Comparison of ENCODE assay signal across 19 cellular contexts in the genomic region with DNA sequence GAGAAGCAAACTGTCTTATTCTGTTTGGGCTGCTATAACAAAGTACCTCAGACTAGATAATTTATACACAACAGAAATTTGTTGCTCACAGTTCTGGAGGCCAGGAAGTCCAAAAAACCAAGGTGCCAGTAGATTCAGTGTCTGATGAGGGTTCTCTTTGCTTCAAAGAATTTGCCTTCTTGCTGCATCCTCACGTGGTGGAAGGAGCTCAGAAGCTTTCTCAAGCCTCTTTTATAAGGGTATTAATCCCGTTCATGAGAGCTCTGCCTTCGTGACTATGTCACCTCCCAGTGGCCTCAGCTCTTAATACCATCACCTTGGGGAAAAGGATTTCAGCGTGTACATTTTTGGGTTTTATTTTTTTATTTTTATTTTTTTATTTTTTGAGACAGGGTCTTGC. TPM values are rescaled to one million over a fixed set of nuclear protein-coding genes. Genes with fewer than 3 reads are reported as not detected.
DNase-seq lines count a peak whose midpoint lies in the region; ATAC-seq and TF ChIP-seq lines count a peak whose summit lies in the region.
"Had no signal": no experiment of that assay in that cellular context is flagged by ENCODE, and none has a peak within 500 bp of the region (broad histone marks: within the 10 kb centered on the region; RNA-seq: fewer than 3 reads in every experiment).

No MANE protein-coding gene starts in this region.

- H3K4me1 ChIP-seq in CD4-positive, CD25-positive, alpha-beta regulatory T cell (ENCODE audit: control insufficient read depth, insufficient read depth, low read length, poor library complexity, severe bottlenecking), result peaks cover 36% of the 10 kb centered on the region
- H3K4me1 ChIP-seq in CD4-positive, alpha-beta memory T cell (ENCODE audit: insufficient read depth, low read length), result peaks cover 77% of the 10 kb centered on the region
- no peaks in the 10 kb centered on the region for H3K4me1 ChIP-seq in endodermal cell (ENCODE audit: control insufficient read depth, insufficient read depth, low read length)
- H3K4me1 ChIP-seq: SJSA1, stomach, transverse colon had no signal

- H3K9ac ChIP-seq in endodermal cell (ENCODE audit: extremely low read depth, low read length, poor library complexity, severe bottlenecking), result no peak overlapping the region

- no peaks in the 10 kb centered on the region for H3K9me3 Mint-ChIP-seq in CD4-positive, CD25-positive, alpha-beta regulatory T cell
- no peaks in the 10 kb centered on the region for H3K9me3 Mint-ChIP-seq in CD4-positive, alpha-beta memory T cell
- H3K9me3 Mint-ChIP-seq in activated CD8-positive, alpha-beta T cell treated with anti-CD3 and anti-CD28 coated beads for 36 hours, result no peaks in the 10 kb centered on the region
- peaks cover 6% of the 10 kb centered on the region for H3K9me3 Mint-ChIP-seq in endodermal cell

- no peaks in the 10 kb centered on the region for H3K9me3 ChIP-seq in CD4-positive, CD25-positive, alpha-beta regulatory T cell (ENCODE audit: control insufficient read depth in 2 of 2, low read length in 2 of 2)
- H3K9me3 ChIP-seq in CD4-positive, alpha-beta memory T cell (ENCODE audit: control insufficient read depth in 1 of 2, low read length in 2 of 2), result no peaks in the 10 kb centered on the region
- H3K9me3 ChIP-seq in endodermal cell (ENCODE audit: control insufficient read depth, low read length), result peaks cover 1% of the 10 kb centered on the region
- H3K9me3 ChIP-seq: heart left ventricle, SJSA1, stomach, transverse colon had no signal

- WGBS in endodermal cell (ENCODE audit: insufficient coverage in 1 of 2, insufficient read length in 1 of 2), 2 experiments, result 88 to 97% methylated on average over 2 to 3 of the region's 4 CpGs

- H3K27me3 ChIP-seq in CD4-positive, CD25-positive, alpha-beta regulatory T cell (ENCODE audit: control insufficient read depth, insufficient read depth, low read length), result no peaks in the 10 kb centered on the region
- no peaks in the 10 kb centered on the region for H3K27me3 ChIP-seq in CD4-positive, alpha-beta memory T cell (ENCODE audit: insufficient read depth, low read length)
- H3K27me3 ChIP-seq in endodermal cell (ENCODE audit: control insufficient read depth, insufficient read depth, low read length, poor library complexity, severe bottlenecking), result no peaks in the 10 kb centered on the region
- H3K27me3 ChIP-seq: heart left ventricle, SJSA1, stomach, transverse colon had no signal

- CTCF ChIA-PET in CD4-positive, alpha-beta memory T cell (lab: Charles Lee; ENCODE audit: partially characterized antibody), result interaction anchor here (0.7 to 3.5 kb wide), 8 partner anchors 8 to 72 kb away, joined by 3 to 14 read pairs (median 6); a partner anchor contains a TSS
- CTCF ChIA-PET in activated CD8-positive, alpha-beta T cell treated with anti-CD3 and anti-CD28 coated beads for 36 hours (lab: Charles Lee), result interaction anchor here (1.0 to 1.4 kb wide), 2 partner anchors 19 to 58 kb away, joined by 4 to 5 read pairs; no protein-coding TSS in a partner anchor

- ATAC-seq in CD4-positive, CD25-positive, alpha-beta regulatory T cell (ENCODE audit: low read depth in 2 of 2), result peak; percentile 53 to 60
- ATAC-seq in activated CD8-positive, alpha-beta T cell treated with anti-CD3 and anti-CD28 coated beads for 36 hours, result peak; percentile 64
- ATAC-seq in HG03442 (IDR thresholded peaks at IDR 0.05; ENCODE audit: unreplicated experiment), result no peak
- ATAC-seq: heart left ventricle had no signal

- peak in 2 of 3 donors; percentile 26 to 43 for DNase-seq in CD4-positive, CD25-positive, alpha-beta regulatory T cell
- peak; percentile 56 to 67 (median 62) for DNase-seq in CD4-positive, alpha-beta memory T cell
- peak; percentile 7 for DNase-seq in activated CD8-positive, alpha-beta T cell treated with anti-CD3 and anti-CD28 coated beads for 36 hours
- DNase-seq in endodermal cell (no peak), NOMO-1 (lab: John Stamatoyannopoulos, UW; ENCODE audit: unreplicated experiment in 2 of 2) (no peak), hippocampal formation (lab: John Stamatoyannopoulos, UW) (no peak)
- DNase-seq: HCEC 1CT; heart left ventricle; NCI-H1930; NCI-H226; NCI-H774; stimulated activated CD4-positive, alpha-beta T cell treated with anti-CD3 and anti-CD28 coated beads, Interleukin-2, amount 100 ng/mL, for 24 hours; stomach; T-helper 9 cell; transverse colon had no signal

- peak overlapping the region; percentile 53 to 87 (median 82) for H3K27ac Mint-ChIP-seq in CD4-positive, CD25-positive, alpha-beta regulatory T cell
- H3K27ac Mint-ChIP-seq in CD4-positive, alpha-beta memory T cell, result peak overlapping the region; percentile 85 to 96 (median 92)
- peak overlapping the region; percentile 79 for H3K27ac Mint-ChIP-seq in activated CD8-positive, alpha-beta T cell treated with anti-CD3 and anti-CD28 coated beads for 36 hours
- H3K27ac Mint-ChIP-seq in endodermal cell, result no peak overlapping the region

- no peaks in the 10 kb centered on the region for H3K36me3 ChIP-seq in CD4-positive, CD25-positive, alpha-beta regulatory T cell (ENCODE audit: control insufficient read depth, insufficient read depth, low read length)
- no peaks in the 10 kb centered on the region for H3K36me3 ChIP-seq in CD4-positive, alpha-beta memory T cell (ENCODE audit: insufficient read depth, low read length)
- no peaks in the 10 kb centered on the region for H3K36me3 ChIP-seq in endodermal cell (ENCODE audit: control insufficient read depth, insufficient read depth, low read length)
- H3K36me3 ChIP-seq: heart left ventricle, SJSA1, transverse colon had no signal

- peak overlapping the region in 3 of 4 donors; percentile 4 to 27 (median 15) for H3K4me3 Mint-ChIP-seq in CD4-positive, CD25-positive, alpha-beta regulatory T cell
- H3K4me3 Mint-ChIP-seq in CD4-positive, alpha-beta memory T cell, result peak overlapping the region in 7 of 8 donors; percentile 49 to 81 (median 57)
- H3K4me3 Mint-ChIP-seq in activated CD8-positive, alpha-beta T cell treated with anti-CD3 and anti-CD28 coated beads for 36 hours, result no peak overlapping the region
- H3K4me3 Mint-ChIP-seq in endodermal cell, result no peak overlapping the region

- TF ChIP-seq CTCF in activated CD8-positive, alpha-beta T cell treated with anti-CD3 and anti-CD28 coated beads for 36 hours (IDR thresholded peaks at IDR 0.05), result no peak
- peak; percentile 21 for TF ChIP-seq CTCF in endodermal cell (conservative IDR thresholded peaks at IDR 0.05)

- no peak overlapping the region for H3K4me3 ChIP-seq in CD4-positive, CD25-positive, alpha-beta regulatory T cell (ENCODE audit: low read depth, low read length)
- no peak overlapping the region for H3K4me3 ChIP-seq in CD4-positive, alpha-beta memory T cell (ENCODE audit: low read length in 2 of 2)
- H3K4me3 ChIP-seq in endodermal cell (ENCODE audit: low read length), result no peak overlapping the region
- H3K4me3 ChIP-seq: coronary artery, heart left ventricle, SJSA1, skin epidermis, stomach, transverse colon had no signal

- POLR2A ChIA-PET in CD4-positive, alpha-beta memory T cell (lab: Charles Lee; ENCODE audit: partially characterized antibody), result interaction anchor here (1.0 to 4.2 kb wide), 6 partner anchors 9 to 96 kb away, joined by 3 to 58 read pairs (median 7); a partner anchor contains a TSS
- POLR2A ChIA-PET in activated CD8-positive, alpha-beta T cell treated with anti-CD3 and anti-CD28 coated beads for 36 hours (lab: Charles Lee), result no interaction called here

- H3K27me3 Mint-ChIP-seq in CD4-positive, CD25-positive, alpha-beta regulatory T cell, result peaks cover 9% of the 10 kb centered on the region
- no peaks in the 10 kb centered on the region for H3K27me3 Mint-ChIP-seq in CD4-positive, alpha-beta memory T cell
- H3K27me3 Mint-ChIP-seq in activated CD8-positive, alpha-beta T cell treated with anti-CD3 and anti-CD28 coated beads for 36 hours, result no peaks in the 10 kb centered on the region
- no peaks in the 10 kb centered on the region for H3K27me3 Mint-ChIP-seq in endodermal cell (ENCODE audit: insufficient read depth)

- peaks cover 6 to 75% (median 40%) of the 10 kb centered on the region in 4 donors for H3K4me1 Mint-ChIP-seq in CD4-positive, CD25-positive, alpha-beta regulatory T cell
- peaks cover 41 to 85% (median 65%) of the 10 kb centered on the region in 4 donors for H3K4me1 Mint-ChIP-seq in CD4-positive, alpha-beta memory T cell
- peaks cover 44% of the 10 kb centered on the region for H3K4me1 Mint-ChIP-seq in activated CD8-positive, alpha-beta T cell treated with anti-CD3 and anti-CD28 coated beads for 36 hours (ENCODE audit: low read depth)
- H3K4me1 Mint-ChIP-seq in endodermal cell, result peaks cover 56% of the 10 kb centered on the region

- no peak overlapping the region for H3K27ac ChIP-seq in CD4-positive, CD25-positive, alpha-beta regulatory T cell (ENCODE audit: insufficient read depth, low read length, poor library complexity, severe bottlenecking)
- H3K27ac ChIP-seq in CD4-positive, alpha-beta memory T cell (ENCODE audit: low read depth, low read length), result peak overlapping the region; percentile 40
- H3K27ac ChIP-seq in endodermal cell (ENCODE audit: low read depth, low read length), result no peak overlapping the region
- H3K27ac ChIP-seq: coronary artery, heart left ventricle, SJSA1, stomach, transverse colon had no signal

- intact Hi-C loops in CD4-positive, alpha-beta memory T cell (cut with micrococcal nuclease), result loop anchor here (1.0 kb wide), 1 partner anchor 71 kb away; no protein-coding TSS in a partner anchor
- intact Hi-C loops in activated CD8-positive, alpha-beta T cell treated with anti-CD3 and anti-CD28 coated beads for 36 hours (cut with micrococcal nuclease), result no loop called here

- H3K36me3 Mint-ChIP-seq in CD4-positive, CD25-positive, alpha-beta regulatory T cell, result peaks cover 19% of the 10 kb centered on the region
- H3K36me3 Mint-ChIP-seq in CD4-positive, alpha-beta memory T cell, result peaks cover 26 to 32% of the 10 kb centered on the region in 2 donors
- H3K36me3 Mint-ChIP-seq in activated CD8-positive, alpha-beta T cell treated with anti-CD3 and anti-CD28 coated beads for 36 hours (ENCODE audit: low read depth), result peaks cover 7% of the 10 kb centered on the region
- H3K36me3 Mint-ChIP-seq in endodermal cell (ENCODE audit: low read depth), result peaks cover 20% of the 10 kb centered on the region

RNA-seq across cellular contexts. Expression of a gene that starts 20.1 kb away (rescaled TPM):
- total RNA-seq in CD4-positive, CD25-positive, alpha-beta regulatory T cell, result 74.3 TPM
- polyA plus RNA-seq in CD4-positive, CD25-positive, alpha-beta regulatory T cell, result 10 to 100 TPM; 34.9 to 69.5 (median 44.0) TPM
- total RNA-seq in CD4-positive, alpha-beta memory T cell, result 10 to 100 TPM; 45.7 to 54.5 TPM
- 100 to 1,000 TPM in 1 of 2 donors, 10 to 100 TPM in 1; 89.2 to 164 TPM for polyA plus RNA-seq in CD4-positive, alpha-beta memory T cell
- 10 to 100 TPM; 14.1 to 14.4 TPM for total RNA-seq in activated CD8-positive, alpha-beta T cell treated with anti-CD3 and anti-CD28 coated beads for 36 hours
- total RNA-seq in endodermal cell, result 10 to 100 TPM; 14.0 to 31.7 TPM
- polyA plus RNA-seq in endodermal cell (2013, experiment 1 of 2), result 7.6 TPM
- 6.4 TPM for polyA plus RNA-seq in endodermal cell (2013, experiment 2 of 2)

RNA-seq across cellular contexts. Expression of a gene that starts 32.1 kb away (rescaled TPM):
- 47.5 TPM for total RNA-seq in CD4-positive, CD25-positive, alpha-beta regulatory T cell
- 10 to 100 TPM; 16.6 to 25.3 (median 19.3) TPM for polyA plus RNA-seq in CD4-positive, CD25-positive, alpha-beta regulatory T cell
- 10 to 100 TPM; 30.1 to 30.7 TPM for total RNA-seq in CD4-positive, alpha-beta memory T cell
- 10 to 100 TPM; 19.5 to 42.2 TPM for polyA plus RNA-seq in CD4-positive, alpha-beta memory T cell
- total RNA-seq in activated CD8-positive, alpha-beta T cell treated with anti-CD3 and anti-CD28 coated beads for 36 hours, result 10 to 100 TPM; 11.6 to 14.7 TPM
- total RNA-seq in endodermal cell, result 10 to 100 TPM in 1 of 2 donors, 1 to 10 TPM in 1; 7.3 to 18.1 TPM
- 8.0 TPM for polyA plus RNA-seq in endodermal cell (2013, experiment 1 of 2)
- 11.0 TPM for polyA plus RNA-seq in endodermal cell (2013, experiment 2 of 2)

Comparison
In these comparisons a context has a peak if more than half of its experiments do, and no peak if none do; other contexts are left out.
1. DNase-seq: peak in CD4-positive, CD25-positive, alpha-beta regulatory T cell (2 of 3), CD4-positive, alpha-beta memory T cell (5 of 5) and activated CD8-positive, alpha-beta T cell treated with anti-CD3 and anti-CD28 coated beads for 36 hours (single experiment); none in endodermal cell (single experiment), NOMO-1 (0 of 2) and hippocampal formation (0 of 2).
2. H3K4me3 Mint-ChIP-seq: peak in CD4-positive, CD25-positive, alpha-beta regulatory T cell (3 of 4) and CD4-positive, alpha-beta memory T cell (7 of 8); none in activated CD8-positive, alpha-beta T cell treated with anti-CD3 and anti-CD28 coated beads for 36 hours (single experiment) and endodermal cell (single experiment).